Comparison of ENCODE assay signal across 14 cellular contexts in the genomic region with DNA sequence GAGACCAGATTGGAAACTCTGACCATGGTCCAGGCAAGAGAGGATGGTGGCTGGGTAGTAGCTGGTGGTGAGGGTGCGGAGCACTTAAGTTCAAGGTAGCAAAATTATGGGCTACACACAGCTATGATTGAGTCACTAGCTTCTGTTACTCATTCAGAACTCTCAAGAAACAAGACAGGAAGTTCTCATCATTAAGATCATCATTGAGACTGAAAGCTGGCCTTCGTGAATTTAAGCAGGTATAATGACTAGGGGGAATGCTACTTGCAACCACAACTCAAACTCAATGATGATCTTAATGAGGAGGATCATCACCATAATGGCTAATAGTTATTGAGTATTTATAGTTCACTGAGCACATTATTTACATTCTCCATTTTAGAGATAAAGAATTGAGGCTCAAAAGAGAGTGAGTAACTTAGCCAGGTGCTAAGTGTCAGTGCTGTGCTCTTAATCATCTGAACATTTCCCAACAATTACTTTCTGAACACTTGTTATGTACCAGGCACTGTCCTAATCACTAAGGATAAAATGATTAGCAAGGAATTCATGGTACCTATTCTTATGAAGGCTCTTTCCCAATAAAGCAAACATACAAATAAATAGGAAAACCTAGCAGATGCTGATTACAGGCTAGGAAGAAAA.
A peak's percentile ranks its signal among the peaks of the same experiment; 100 is the strongest.
DNase-seq lines count a peak whose midpoint lies in the region; ATAC-seq and TF ChIP-seq lines count a peak whose summit lies in the region.
"Had no signal": no experiment of that assay in that cellular context is flagged by ENCODE, and none has a peak within 500 bp of the region (broad histone marks: within the 10 kb centered on the region; RNA-seq: fewer than 3 reads in every experiment).

No MANE protein-coding gene starts in this region.

- no peaks in the 10 kb centered on the region for H3K27me3 Mint-ChIP-seq in T-helper 2 cell treated with Interferon-gamma antibody and Interleukin-4, amounts not matched to agents 5 μg/mL and 100 μg/mL, for 36 hours (ENCODE audit: low read depth)
- H3K27me3 Mint-ChIP-seq in endothelial cell (ENCODE audit: unreplicated experiment), result peaks cover 4% of the 10 kb centered on the region
- H3K27me3 Mint-ChIP-seq: stimulated activated memory B cell treated with anti-CD40 and anti-IgM and Interleukin-4, amounts not matched to agents 10 μg/mL and 1 μg/mL and 100 μg/mL, for 72 hours had no signal

- DNase-seq in EH (ENCODE audit: low read depth) (peak; percentile 51), iris pigment epithelial cell (ENCODE audit: low read depth) (peak; percentile 68), endothelial cell (ENCODE audit: low spot score) (no peak)
- DNase-seq in T-helper 2 cell treated with Interferon-gamma antibody and Interleukin-4, amounts not matched to agents 5 μg/mL and 100 μg/mL, for 36 hours (ENCODE audit: low spot score), result peak; percentile 16
- DNase-seq: BE2C, DMS153, HCEC 1CT, T1000, upper lobe of right lung had no signal

- H3K4me3 Mint-ChIP-seq in T-helper 2 cell treated with Interferon-gamma antibody and Interleukin-4, amounts not matched to agents 5 μg/mL and 100 μg/mL, for 36 hours, result no peak overlapping the region
- H3K4me3 Mint-ChIP-seq in endothelial cell (ENCODE audit: unreplicated experiment), result no peak overlapping the region
- H3K4me3 Mint-ChIP-seq: stimulated activated memory B cell treated with anti-CD40 and anti-IgM and Interleukin-4, amounts not matched to agents 10 μg/mL and 1 μg/mL and 100 μg/mL, for 72 hours had no signal

- peaks cover 18% of the 10 kb centered on the region for H3K4me1 Mint-ChIP-seq in T-helper 2 cell treated with Interferon-gamma antibody and Interleukin-4, amounts not matched to agents 5 μg/mL and 100 μg/mL, for 36 hours (ENCODE audit: low read depth)
- H3K4me1 Mint-ChIP-seq in endothelial cell (ENCODE audit: unreplicated experiment), result no peaks in the 10 kb centered on the region

- H3K27ac Mint-ChIP-seq in T-helper 2 cell treated with Interferon-gamma antibody and Interleukin-4, amounts not matched to agents 5 μg/mL and 100 μg/mL, for 36 hours, result peak overlapping the region; percentile 19
- H3K27ac Mint-ChIP-seq in endothelial cell (ENCODE audit: unreplicated experiment), result no peak overlapping the region
- H3K27ac Mint-ChIP-seq: stimulated activated memory B cell treated with anti-CD40 and anti-IgM and Interleukin-4, amounts not matched to agents 10 μg/mL and 1 μg/mL and 100 μg/mL, for 72 hours had no signal

- peaks cover 5% of the 10 kb centered on the region for H3K9me3 Mint-ChIP-seq in T-helper 2 cell treated with Interferon-gamma antibody and Interleukin-4, amounts not matched to agents 5 μg/mL and 100 μg/mL, for 36 hours
- H3K9me3 Mint-ChIP-seq in endothelial cell (ENCODE audit: unreplicated experiment), result no peaks in the 10 kb centered on the region

- peak; percentile 87 for ATAC-seq in GM18868 (IDR thresholded peaks at IDR 0.05; ENCODE audit: unreplicated experiment)
- no peak for ATAC-seq in HG02938 (IDR thresholded peaks at IDR 0.05; ENCODE audit: unreplicated experiment)
- no peak for ATAC-seq in HG03280 (IDR thresholded peaks at IDR 0.05; ENCODE audit: unreplicated experiment)
- ATAC-seq: sciatic nerve, upper lobe of right lung had no signal

- H3K36me3 Mint-ChIP-seq in T-helper 2 cell treated with Interferon-gamma antibody and Interleukin-4, amounts not matched to agents 5 μg/mL and 100 μg/mL, for 36 hours (ENCODE audit: low read depth), result peaks cover 5% of the 10 kb centered on the region
- H3K36me3 Mint-ChIP-seq in endothelial cell (ENCODE audit: low read depth, unreplicated experiment), result no peaks in the 10 kb centered on the region
- H3K36me3 Mint-ChIP-seq: stimulated activated memory B cell treated with anti-CD40 and anti-IgM and Interleukin-4, amounts not matched to agents 10 μg/mL and 1 μg/mL and 100 μg/mL, for 72 hours had no signal

- no peak for TF ChIP-seq CTCF in endothelial cell (IDR thresholded peaks at IDR 0.05; ENCODE audit: unreplicated experiment)
